In the genomic region with DNA sequence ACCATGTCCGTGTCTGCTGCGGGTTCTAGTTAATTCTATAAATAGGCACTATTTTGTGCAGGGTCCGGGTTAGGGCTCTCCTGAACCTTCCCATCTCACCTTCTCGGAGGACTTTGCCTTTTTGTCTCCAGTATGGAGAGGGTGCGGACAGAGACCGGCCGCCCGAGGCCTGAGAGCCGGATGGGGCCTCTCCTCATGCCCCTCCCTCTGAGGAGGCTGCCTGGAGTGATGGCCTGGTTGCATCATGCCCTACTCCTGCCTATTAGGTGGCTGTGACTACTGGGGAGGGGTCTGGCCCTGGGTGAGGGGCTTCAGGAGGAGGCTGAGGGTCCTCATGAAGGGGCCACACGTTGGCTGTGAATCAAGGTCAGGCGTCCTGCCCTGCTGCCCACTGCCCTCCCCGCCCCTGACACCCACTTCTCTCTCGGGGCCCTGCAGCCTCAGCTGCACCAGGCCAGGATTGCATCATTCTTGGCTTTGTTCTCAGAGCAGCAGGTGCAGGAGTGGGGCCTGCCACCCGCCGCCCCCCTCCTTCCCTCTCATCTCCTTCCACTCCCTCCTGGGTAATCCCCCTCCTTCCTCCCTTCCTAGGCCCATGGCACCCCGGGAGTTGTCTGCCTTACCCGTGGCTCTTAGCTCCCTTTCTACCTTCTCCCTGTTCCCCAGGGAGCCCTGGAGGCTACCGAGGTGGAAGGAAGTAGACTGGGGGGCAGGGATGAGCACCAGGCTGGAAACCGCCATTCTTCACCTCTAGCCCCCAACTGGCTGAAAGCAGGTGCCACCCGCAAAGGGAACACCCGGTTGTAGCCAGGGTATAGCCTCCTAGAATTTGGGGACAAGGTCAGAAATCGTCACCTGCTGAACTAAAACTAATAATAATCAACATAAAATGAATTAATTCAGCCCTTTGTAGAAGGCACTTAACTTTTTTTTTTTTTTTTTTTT, we compare ENCODE assay signal across 8 cellular contexts. TPM values are rescaled to one million over a fixed set of nuclear protein-coding genes. Genes with fewer than 3 reads are reported as not detected.
A peak's percentile ranks its signal among the peaks of the same experiment; 100 is the strongest.
DNase-seq lines count a peak whose midpoint lies in the region; ATAC-seq and TF ChIP-seq lines count a peak whose summit lies in the region.

No MANE protein-coding gene starts in this region.

- intact Hi-C loops in activated CD4-positive, alpha-beta T cell treated with anti-CD3 and anti-CD28 coated beads, Interleukin-2, amount 10 ng/mL, durations not matched to agents 24 days and 14 days (cut with micrococcal nuclease), result no loop called here
- intact Hi-C loops in psoas muscle (cut with DNase I), result loop anchor here (1.0 to 2.0 kb wide), 2 partner anchors 65 to 66 kb away; partner anchors contain the start of gene SOCS7 (in 1 of the 2)
- intact Hi-C loops in CD8-positive, alpha-beta T cell (cut with DNase I, micrococcal nuclease), result no loop called here

- H3K4me3 ChIP-seq in epithelial cell of esophagus (ENCODE audit: low read length), result peak overlapping the region; percentile 10
- peak overlapping the region; percentile 57 for H3K4me3 ChIP-seq in psoas muscle
- no peak overlapping the region for H3K4me3 ChIP-seq in CD8-positive, alpha-beta T cell (ENCODE audit: low read depth, low read length)

- DNase-seq in activated CD4-positive, alpha-beta T cell treated with anti-CD3 and anti-CD28 coated beads, Interleukin-2, amount 10 ng/mL, durations not matched to agents 24 days and 14 days, result peak; percentile 64
- DNase-seq in activated CD4-positive, alpha-beta T cell treated with anti-CD3 and anti-CD28 coated beads, Interleukin-2, amount 50 U/mL, for 4 hours, result no peak
- peak; percentile 96 for DNase-seq in NCI-H1092 treated with DMSO at 0.1 percent for 48 hours (lab: John Stamatoyannopoulos, UW)
- DNase-seq in SHP77 (lab: John Stamatoyannopoulos, UW), result peak; percentile 82 to 89
- peak; percentile 44 for DNase-seq in epithelial cell of esophagus (ENCODE audit: low read depth)
- DNase-seq in psoas muscle, result peak; percentile 36 to 75
- no peak for DNase-seq in CD8-positive, alpha-beta T cell

- H3K27ac Mint-ChIP-seq in activated CD4-positive, alpha-beta T cell treated with anti-CD3 and anti-CD28 coated beads, Interleukin-2, amount 10 ng/mL, durations not matched to agents 24 days and 14 days, result peak overlapping the region; percentile 82
- H3K27ac Mint-ChIP-seq in CD8-positive, alpha-beta T cell, result no peak overlapping the region

- H3K4me3 Mint-ChIP-seq in activated CD4-positive, alpha-beta T cell treated with anti-CD3 and anti-CD28 coated beads, Interleukin-2, amount 10 ng/mL, durations not matched to agents 24 days and 14 days, result peak overlapping the region; percentile 68
- no peak overlapping the region for H3K4me3 Mint-ChIP-seq in CD8-positive, alpha-beta T cell

- 11 to 17% (median 14%) methylated on average over 18 to 22 of the region's 22 CpGs for WGBS in psoas muscle, 3 donors

- H3K27ac ChIP-seq in psoas muscle, result no peak overlapping the region
- no peak overlapping the region for H3K27ac ChIP-seq in CD8-positive, alpha-beta T cell (ENCODE audit: low read depth, low read length)

- TF ChIP-seq CTCF in epithelial cell of esophagus (IDR thresholded peaks at IDR 0.05; ENCODE audit: insufficient read depth, low read depth, low read length, missing control alignments), result no peak
- no peak for TF ChIP-seq CTCF in psoas muscle (IDR thresholded peaks at IDR 0.05)
- no peak for TF ChIP-seq CTCF in CD8-positive, alpha-beta T cell (IDR thresholded peaks at IDR 0.05)

- CTCF ChIA-PET in CD8-positive, alpha-beta T cell (lab: Charles Lee), result interaction anchor here (0.6 to 14.1 kb wide), 17 partner anchors 9 to 93 kb away, joined by 3 to 320 read pairs (median 6); partner anchors contain the start of genes GPR179 and SOCS7

- peaks cover 18% of the 10 kb centered on the region for H3K4me1 ChIP-seq in psoas muscle
- H3K4me1 ChIP-seq in CD8-positive, alpha-beta T cell (ENCODE audit: insufficient read depth, low read length), result peaks cover 8% of the 10 kb centered on the region

- H3K27me3 ChIP-seq in psoas muscle (ENCODE audit: insufficient read depth in 3 of 3, low read length in 2 of 3), result peaks cover 0 to 24% (median 8%) of the 10 kb centered on the region in 3 donors
- H3K27me3 ChIP-seq in CD8-positive, alpha-beta T cell (ENCODE audit: insufficient read depth, low read length), result peaks cover 12% of the 10 kb centered on the region

- peaks cover 9% of the 10 kb centered on the region for H3K4me1 Mint-ChIP-seq in activated CD4-positive, alpha-beta T cell treated with anti-CD3 and anti-CD28 coated beads, Interleukin-2, amount 10 ng/mL, durations not matched to agents 24 days and 14 days
- peaks cover 3% of the 10 kb centered on the region for H3K4me1 Mint-ChIP-seq in CD8-positive, alpha-beta T cell (ENCODE audit: low read depth)

- peaks cover 26% of the 10 kb centered on the region for H3K27me3 Mint-ChIP-seq in activated CD4-positive, alpha-beta T cell treated with anti-CD3 and anti-CD28 coated beads, Interleukin-2, amount 10 ng/mL, durations not matched to agents 24 days and 14 days
- peaks cover 40% of the 10 kb centered on the region for H3K27me3 Mint-ChIP-seq in CD8-positive, alpha-beta T cell (ENCODE audit: low read depth)

- peak; percentile 75 to 88 (median 84) for ATAC-seq in psoas muscle
- no peak for ATAC-seq in HG03354 (IDR thresholded peaks at IDR 0.05; ENCODE audit: poor library complexity, severe bottlenecking, unreplicated experiment)
- no peak for ATAC-seq in CD8-positive, alpha-beta T cell

- no peaks in the 10 kb centered on the region for H3K9me3 ChIP-seq in psoas muscle
- H3K9me3 ChIP-seq in CD8-positive, alpha-beta T cell (ENCODE audit: low read length), result no peaks in the 10 kb centered on the region

- POLR2A ChIA-PET in CD8-positive, alpha-beta T cell (lab: Charles Lee), result interaction anchor here (0.5 to 2.3 kb wide), 2 partner anchors 63 to 67 kb away, joined by 3 to 15 read pairs; no protein-coding TSS in a partner anchor

- no peaks in the 10 kb centered on the region for H3K9me3 Mint-ChIP-seq in activated CD4-positive, alpha-beta T cell treated with anti-CD3 and anti-CD28 coated beads, Interleukin-2, amount 10 ng/mL, durations not matched to agents 24 days and 14 days
- no peaks in the 10 kb centered on the region for H3K9me3 Mint-ChIP-seq in CD8-positive, alpha-beta T cell

- H3K36me3 ChIP-seq in psoas muscle (ENCODE audit: insufficient read depth in 1 of 2, low read depth in 1 of 2), result no peaks in the 10 kb centered on the region
- H3K36me3 ChIP-seq in CD8-positive, alpha-beta T cell (ENCODE audit: insufficient read depth, low read length), result no peaks in the 10 kb centered on the region

- H3K36me3 Mint-ChIP-seq in activated CD4-positive, alpha-beta T cell treated with anti-CD3 and anti-CD28 coated beads, Interleukin-2, amount 10 ng/mL, durations not matched to agents 24 days and 14 days (ENCODE audit: low read depth), result no peaks in the 10 kb centered on the region
- H3K36me3 Mint-ChIP-seq in CD8-positive, alpha-beta T cell, result no peaks in the 10 kb centered on the region

RNA-seq across cellular contexts. Expression of gene ARHGAP23, which starts 12.7 kb away (rescaled TPM):
- total RNA-seq in activated CD4-positive, alpha-beta T cell treated with anti-CD3 and anti-CD28 coated beads, Interleukin-2, amount 10 ng/mL, durations not matched to agents 24 days and 14 days, result 0.19 and 0.61 TPM in 2 replicates
- total RNA-seq in psoas muscle, result 10 to 100 TPM; 23.6 to 35.8 (median 23.7) TPM
- polyA plus RNA-seq in psoas muscle, result 10 to 100 TPM in 1 of 3 donors, 1 to 10 TPM in 2; 7.6 to 11.8 (median 9.6) TPM
- under 1 TPM; 0.30 to 0.33 TPM for total RNA-seq in CD8-positive, alpha-beta T cell

Comparison
In these comparisons a context has a peak if more than half of its experiments do, and no peak if none do; other contexts are left out.
1. DNase-seq: peak in activated CD4-positive, alpha-beta T cell treated with anti-CD3 and anti-CD28 coated beads, Interleukin-2, amount 10 ng/mL, durations not matched to agents 24 days and 14 days (single experiment), NCI-H1092 treated with DMSO at 0.1 percent for 48 hours (single experiment), SHP77 (2 of 2), epithelial cell of esophagus (single experiment) and psoas muscle (2 of 2); none in activated CD4-positive, alpha-beta T cell treated with anti-CD3 and anti-CD28 coated beads, Interleukin-2, amount 50 U/mL, for 4 hours (0 of 2) and CD8-positive, alpha-beta T cell (0 of 7).
2. ATAC-seq: peak in psoas muscle (4 of 4); none in HG03354 (single experiment) and CD8-positive, alpha-beta T cell (single experiment).
3. RNA of gene ARHGAP23, which starts 12.7 kb away (total RNA-seq): 23.6 to 35.8 TPM in psoas muscle; 0.19 to 0.61 TPM in activated CD4-positive, alpha-beta T cell treated with anti-CD3 and anti-CD28 coated beads, Interleukin-2, amount 10 ng/mL, durations not matched to agents 24 days and 14 days and 0.30 to 0.33 TPM in CD8-positive, alpha-beta T cell; every median in the first group is over 10 times any median in the second.
4. intact Hi-C loops: an anchor here in psoas muscle (1.0 to 2.0 kb wide); none called in activated CD4-positive, alpha-beta T cell treated with anti-CD3 and anti-CD28 coated beads, Interleukin-2, amount 10 ng/mL, durations not matched to agents 24 days and 14 days and CD8-positive, alpha-beta T cell.